8 cellular contexts compared by ENCODE assay signal in genomic region chr19:2648528-2648937, GRCh38. TPM values are rescaled to one million over a fixed set of nuclear protein-coding genes. Genes with fewer than 3 reads are reported as not detected.
DNase-seq lines count a peak whose midpoint lies in the region; ATAC-seq and TF ChIP-seq lines count a peak whose summit lies in the region.

No MANE protein-coding gene starts in this region.

- H3K27ac ChIP-seq in H9 (ENCODE audit: insufficient read length, low read depth, low read length) (no peak overlapping the region), liver (ENCODE audit: low read depth in 1 of 2, low read length in 2 of 2) (no peak overlapping the region)

- no peak overlapping the region for H3T11ph ChIP-seq in H9 (ENCODE audit: low read length)

- peak; percentile 58 to 67 for DNase-seq in AML-193 (lab: John Stamatoyannopoulos, UW)
- DNase-seq in H9 = peak; percentile 76
- peak; percentile 44 to 83 for DNase-seq in NCI-H524 (lab: John Stamatoyannopoulos, UW)
- peak; percentile 64 to 65 for DNase-seq in activated CD4-positive, alpha-beta T cell treated with anti-CD3 and anti-CD28 coated beads for 24 hours (ENCODE audit: low read depth in 2 of 2)
- DNase-seq in chondrocyte (ENCODE audit: low spot score) = no peak
- peak; percentile 51 to 63 (median 58) for DNase-seq in stimulated activated CD4-positive, alpha-beta T cell treated with anti-CD3 and anti-CD28 coated beads, TNF-alpha, amount 100 ng/mL, for 4 hours (ENCODE audit: low read depth in 3 of 3)

- no peaks in the 10 kb centered on the region for H3K9me3 ChIP-seq in H9 (ENCODE audit: control insufficient read depth, low read depth, low read length)
- no peaks in the 10 kb centered on the region for H3K9me3 ChIP-seq in liver (ENCODE audit: control insufficient read depth in 4 of 4, low read length in 3 of 4)

- H2BK12ac ChIP-seq in H9 (ENCODE audit: insufficient read length, low read depth, low read length) = no peak overlapping the region

- no peaks in the 10 kb centered on the region for H3K36me3 ChIP-seq in liver (ENCODE audit: control insufficient read depth in 4 of 4, insufficient read depth in 3 of 4, low read depth in 1 of 4, low read length in 3 of 4)

- H3K36me3 Mint-ChIP-seq in H9 (ENCODE audit: insufficient read depth in 1 of 3, low read depth in 3 of 3) = peaks cover 0 to 6% (median 0%) of the 10 kb centered on the region in 3 experiments; a peak in 1 of 7 replicates
- no peaks in the 10 kb centered on the region for H3K36me3 Mint-ChIP-seq in chondrocyte (ENCODE audit: low read depth)

- no peaks in the 10 kb centered on the region for H3K4me1 ChIP-seq in H9 (ENCODE audit: insufficient read depth, low read length)
- no peaks in the 10 kb centered on the region for H3K4me1 ChIP-seq in liver (ENCODE audit: control insufficient read depth in 4 of 4, insufficient read depth in 4 of 4, low read length in 3 of 4)

- WGBS in H9 (ENCODE audit: extremely low coverage, insufficient read length, low lambda C conversion rate) = no CpG with 5 or more reads among the region's 4 CpGs
- WGBS in liver = 40% methylated on average over 4 of the region's 4 CpGs

- H2AK5ac ChIP-seq in H9 (ENCODE audit: insufficient read length, low read length) = no peak overlapping the region

- H4K91ac ChIP-seq in H9 (ENCODE audit: insufficient read length, low read depth, low read length) = no peak overlapping the region

- ATAC-seq in GM18520 (IDR thresholded peaks at IDR 0.05; ENCODE audit: unreplicated experiment) = no peak

- no peak overlapping the region for H2AFZ ChIP-seq in H9 (ENCODE audit: low read length)

- no peaks in the 10 kb centered on the region for H3K23me2 ChIP-seq in H9 (ENCODE audit: insufficient read length, low read depth, low read length, poor library complexity, severe bottlenecking)

- no peaks in the 10 kb centered on the region for H3K27me3 ChIP-seq in H9 (ENCODE audit: insufficient read depth, low read length)
- H3K27me3 ChIP-seq in liver (ENCODE audit: control insufficient read depth in 4 of 4, insufficient read depth in 4 of 4, low read length in 3 of 4) = no peaks in the 10 kb centered on the region

- H3K9me3 Mint-ChIP-seq in H9 (no peaks in the 10 kb centered on the region), chondrocyte (ENCODE audit: low read depth) (no peaks in the 10 kb centered on the region)

- H3K4me3 Mint-ChIP-seq in H9 = no peak overlapping the region
- no peak overlapping the region for H3K4me3 Mint-ChIP-seq in chondrocyte (ENCODE audit: unreplicated experiment)

- H2BK5ac ChIP-seq in H9 (ENCODE audit: insufficient read length, low read length) = no peak overlapping the region

- no peak overlapping the region for H3K56ac ChIP-seq in H9 (ENCODE audit: insufficient read length, low read depth, low read length)

- TF ChIP-seq CTCF in H9 (conservative IDR thresholded peaks at IDR 0.05) (peak; percentile 97), chondrocyte (IDR thresholded peaks at IDR 0.05) (peak; percentile 98), liver (IDR thresholded peaks at IDR 0.05; ENCODE audit: low read depth, low read length, missing input control) (peak; percentile 96)

- H2BK15ac ChIP-seq in H9 (ENCODE audit: low read depth, low read length) = no peak overlapping the region

- H3K27ac Mint-ChIP-seq in H9 = no peak overlapping the region; a peak in 1 of 7 replicates
- H3K27ac Mint-ChIP-seq in chondrocyte (ENCODE audit: unreplicated experiment) = no peak overlapping the region

- no peak overlapping the region for H3K14ac ChIP-seq in H9 (ENCODE audit: insufficient read depth, low read length)

- peak; percentile 97 to 98 for TF ChIP-seq RAD21 in liver (IDR thresholded peaks at IDR 0.05)

- H3K23ac ChIP-seq in H9 (ENCODE audit: insufficient read length, low read depth, low read length) = no peak overlapping the region

- H4K8ac ChIP-seq in H9 (replicated peaks; ENCODE audit: insufficient read length, low read depth, low read length) = no peak overlapping the region

- peaks cover under 1 to 3% of the 10 kb centered on the region in 2 experiments; a peak in 2 of 4 replicates for H3K4me1 Mint-ChIP-seq in H9
- H3K4me1 Mint-ChIP-seq in chondrocyte (ENCODE audit: low read depth) = no peaks in the 10 kb centered on the region

- no peaks in the 10 kb centered on the region for H4K20me1 ChIP-seq in H9 (ENCODE audit: control insufficient read depth, insufficient read depth, insufficient read length)

- no peaks in the 10 kb centered on the region for H3K79me1 ChIP-seq in H9 (ENCODE audit: insufficient read depth, low read depth, low read length, poor library complexity, severe bottlenecking)

- no peaks in the 10 kb centered on the region for H3K27me3 Mint-ChIP-seq in H9 (ENCODE audit: low read depth)
- no peaks in the 10 kb centered on the region for H3K27me3 Mint-ChIP-seq in chondrocyte (ENCODE audit: low read depth)

- H2BK20ac ChIP-seq in H9 (ENCODE audit: low read depth, low read length, poor library complexity, severe bottlenecking) = no peak overlapping the region

- no peak overlapping the region for H4K5ac ChIP-seq in H9 (ENCODE audit: insufficient read length, low read depth, low read length)

- no peak overlapping the region for H2BK120ac ChIP-seq in H9 (ENCODE audit: low read depth, low read length, poor library complexity, severe bottlenecking)

- H3K9ac ChIP-seq in H9 (ENCODE audit: extremely low read depth, insufficient read length, low read length) (no peak overlapping the region), liver (ENCODE audit: low read depth in 1 of 2, low read length in 2 of 2) (no peak overlapping the region)

- H3K4me2 ChIP-seq in H9 (ENCODE audit: insufficient read depth, insufficient read length, low read length) = no peak overlapping the region

- no peak overlapping the region for H3K4ac ChIP-seq in H9 (ENCODE audit: low read depth, low read length)

- no peak overlapping the region for H3K4me3 ChIP-seq in liver (ENCODE audit: low read depth in 1 of 3, low read length in 3 of 3)

- no peaks in the 10 kb centered on the region for H3K79me2 ChIP-seq in H9 (ENCODE audit: insufficient read depth, low read length)

- H3K18ac ChIP-seq in H9 (ENCODE audit: insufficient read length, low read depth, low read length) = no peak overlapping the region

TF ChIP-seq in liver, 16 proteins besides CTCF, POLR2A, EP300 and RAD21:
- TF ChIP-seq HNF4A (conservative IDR thresholded peaks at IDR 0.05) = peak in 1 of 2 donors; percentile 6
- TF ChIP-seq FOXA1 (IDR thresholded peaks at IDR 0.05) = no peak
- no peak for TF ChIP-seq MAX (IDR thresholded peaks at IDR 0.05)
- TF ChIP-seq NR2F2 (IDR thresholded peaks at IDR 0.05) = no peak

RNA-seq across cellular contexts. Expression of gene GNG7, which starts 54.0 kb away (rescaled TPM):
- total RNA-seq in H9 (2021) (7.4 and 7.7 TPM in 2 replicates), chondrocyte (1.9 to 3.6 TPM (median 2.5 TPM) in 3 replicates), liver (1 to 10 TPM in 1 of 2 donors, under 1 TPM in 1; 0.75 to 1.1 TPM)
- polyA plus RNA-seq in liver = 1 to 10 TPM; 1.1 to 1.9 TPM
